20 cellular contexts compared by ENCODE assay signal in genomic region chr15:101490922-101491738, GRCh38. TPM values are rescaled to one million over a fixed set of nuclear protein-coding genes. Genes with fewer than 3 reads are reported as not detected.
DNase-seq lines count a peak whose midpoint lies in the region; ATAC-seq and TF ChIP-seq lines count a peak whose summit lies in the region.
"Had no signal": no experiment of that assay in that cellular context is flagged by ENCODE, and none has a peak within 500 bp of the region (broad histone marks: within the 10 kb centered on the region; RNA-seq: fewer than 3 reads in every experiment).

No MANE protein-coding gene starts in this region.

- H3K4me1 ChIP-seq in neuronal stem cell (ENCODE audit: control insufficient read depth in 2 of 2, insufficient read depth in 1 of 2, low read depth in 1 of 2, low read length in 2 of 2) = peaks cover 11 to 15% of the 10 kb centered on the region in 2 donors

- peak overlapping the region; percentile 79 for H3K18ac ChIP-seq in neuronal stem cell (ENCODE audit: low read length)

- peak overlapping the region; percentile 38 for H3K23ac ChIP-seq in neuronal stem cell (ENCODE audit: low read depth, low read length, poor library complexity)

- POLR2A ChIA-PET in HEK293T (lab: Yijun Ruan, JAX) = interaction anchor here (1.0 kb wide), 2 partner anchors 10 to 233 kb away, joined by 3 to 4 read pairs; partner anchors contain the start of gene TARS3

- no peak overlapping the region for H4K8ac ChIP-seq in neuronal stem cell (ENCODE audit: low read depth, low read length)

- no peak overlapping the region for H2AFZ ChIP-seq in neuronal stem cell (ENCODE audit: low read length)

- peaks cover 3 to 21% (median 5%) of the 10 kb centered on the region in 3 experiments for H3K27me3 ChIP-seq in neuronal stem cell (ENCODE audit: control insufficient read depth in 3 of 3, insufficient read depth in 3 of 3, low read depth in 1 of 3, low read length in 3 of 3)

- peak overlapping the region; percentile 22 for H4K91ac ChIP-seq in neuronal stem cell (ENCODE audit: low read depth, low read length, poor library complexity)

- H3K9ac ChIP-seq in neuronal stem cell (ENCODE audit: low read depth, low read length, poor library complexity) = no peak overlapping the region

- ATAC-seq in GM21825 (IDR thresholded peaks at IDR 0.05; ENCODE audit: unreplicated experiment) = no peak
- ATAC-seq: Panc1 had no signal

- TF ChIP-seq CTCF in coronary artery (IDR thresholded peaks at IDR 0.05) = no peak

- H2AK5ac ChIP-seq in neuronal stem cell (ENCODE audit: low read depth, low read length) = no peak overlapping the region

- no peak overlapping the region for H2BK15ac ChIP-seq in neuronal stem cell (ENCODE audit: low read length)

- peak; percentile 47 for DNase-seq in activated CD8-positive, alpha-beta memory T cell treated with anti-CD3 and anti-CD28 coated beads for 24 hours
- no peak for DNase-seq in activated CD8-positive, alpha-beta memory T cell treated with anti-CD3 and anti-CD28 coated beads, Interleukin-2, amount 50 U/mL, for 48 hours
- DNase-seq in HEK293T (ENCODE audit: extremely low spot score) = no peak
- peak; percentile 66 for DNase-seq in coronary artery (ENCODE audit: low spot score)
- no peak for DNase-seq in neuronal stem cell (ENCODE audit: low spot score)
- DNase-seq in activated CD4-positive, CD25-positive, alpha-beta regulatory T cell (lab: John Stamatoyannopoulos, UW) = no peak
- DNase-seq in DMS114 treated with DMSO at 0.1 percent for 48 hours (lab: John Stamatoyannopoulos, UW; ENCODE audit: unreplicated experiment) = no peak
- DNase-seq: activated naive CD8-positive, alpha-beta T cell treated with anti-CD3 and anti-CD28 coated beads, Interleukin-2, amount 10 ng/mL, durations not matched to agents 7 days and 5 days; CD4-positive, alpha-beta T cell; GDM1; KG1; NCI-H1092 treated with DMSO at 0.1 percent for 48 hours; NCI-H748 treated with DMSO at 0.1 percent for 48 hours; nucleus accumbens; stimulated activated CD4-positive, alpha-beta T cell treated with anti-CD3 and anti-CD28 coated beads, Interleukin-4, amount 100 ng/mL, for 4 hours; SW 1271; upper lobe of right lung; WERI-Rb-1 had no signal

- H3K4me3 ChIP-seq in coronary artery (no peak overlapping the region), neuronal stem cell (ENCODE audit: low read length in 2 of 2) (no peak overlapping the region)
- H3K4me3 ChIP-seq: upper lobe of right lung had no signal

- no peak overlapping the region for H2BK5ac ChIP-seq in neuronal stem cell (ENCODE audit: low read length)

- CTCF ChIA-PET in HEK293T (lab: Yijun Ruan, JAX) = interaction anchor here (1.9 kb wide), 1 partner anchor 11 kb away, joined by 8 read pairs; no protein-coding TSS in a partner anchor

- no peak overlapping the region for H2BK120ac ChIP-seq in neuronal stem cell (ENCODE audit: low read depth, low read length)

- H3K14ac ChIP-seq in neuronal stem cell (ENCODE audit: low read length) = no peak overlapping the region

- H3K79me1 ChIP-seq in neuronal stem cell (ENCODE audit: low read depth, low read length) = no peaks in the 10 kb centered on the region

- H3K4ac ChIP-seq in neuronal stem cell (ENCODE audit: low read length) = no peak overlapping the region

- H2BK12ac ChIP-seq in neuronal stem cell (ENCODE audit: low read length) = no peak overlapping the region

- no peak overlapping the region for H3K4me2 ChIP-seq in neuronal stem cell (ENCODE audit: insufficient read depth, low read length, poor library complexity, severe bottlenecking)

- no CpG with 5 or more reads among the region's 16 CpGs for WGBS in neuronal stem cell (ENCODE audit: extremely low coverage in 2 of 2, insufficient read length in 2 of 2, insufficient replicate concordance in 1 of 2), 2 donors

- H3K36me3 ChIP-seq in neuronal stem cell (replicated peaks in 1 of 2; ENCODE audit: control insufficient read depth in 2 of 2, insufficient read depth in 2 of 2, low read length in 2 of 2) = peaks cover 0 to 6% of the 10 kb centered on the region in 2 donors
- H3K36me3 ChIP-seq: upper lobe of right lung, WERI-Rb-1 had no signal

- peaks cover 9 to 14% of the 10 kb centered on the region in 2 donors for H3K9me3 ChIP-seq in neuronal stem cell (replicated peaks in 1 of 2; ENCODE audit: control insufficient read depth in 2 of 2, insufficient read depth in 1 of 2, low read depth in 1 of 2, low read length in 2 of 2)
- H3K9me3 ChIP-seq: upper lobe of right lung had no signal

- H3K27ac ChIP-seq in coronary artery = no peak overlapping the region
- H3K27ac ChIP-seq in neuronal stem cell (replicated peaks; ENCODE audit: low read length) = no peak overlapping the region
- H3K27ac ChIP-seq: upper lobe of right lung, WERI-Rb-1 had no signal

TF ChIP-seq in HEK293T, 16 proteins besides CTCF, POLR2A, EP300 and RAD21:
- TF ChIP-seq HDGF (IDR thresholded peaks at IDR 0.05; ENCODE audit: borderline replicate concordance) (0 out of 2 replicates have a peak, but pooled peaks have one; percentile 89), LEF1 (IDR thresholded peaks at IDR 0.05; ENCODE audit: borderline replicate concordance) (no peak), L3MBTL2 (conservative IDR thresholded peaks at IDR 0.05) (no peak)

RNA-seq across cellular contexts. Expression of gene PCSK6, which starts 1.6 kb away (rescaled TPM):
- 2.0 TPM for polyA plus RNA-seq in neuronal stem cell (2013, experiment 1 of 2)
- polyA plus RNA-seq in neuronal stem cell (2013, experiment 2 of 2) = 1.8 TPM

Comparison
In these comparisons a context has a peak if more than half of its experiments do, and no peak if none do; other contexts are left out.
1. DNase-seq: peak in activated CD8-positive, alpha-beta memory T cell treated with anti-CD3 and anti-CD28 coated beads for 24 hours (single experiment) and coronary artery (single experiment); none in activated CD8-positive, alpha-beta memory T cell treated with anti-CD3 and anti-CD28 coated beads, Interleukin-2, amount 50 U/mL, for 48 hours (single experiment), HEK293T (single experiment), neuronal stem cell (single experiment), activated CD4-positive, CD25-positive, alpha-beta regulatory T cell (0 of 4) and DMS114 treated with DMSO at 0.1 percent for 48 hours (single experiment).